Comparison of ENCODE assay signal across 27 cellular contexts in genomic region chr10:43737003-43737402, GRCh38.
"Had no signal": no experiment of that assay in that cellular context is flagged by ENCODE, and none has a peak within 500 bp of the region (broad histone marks: within the 10 kb centered on the region; RNA-seq: fewer than 3 reads in every experiment).

No MANE protein-coding gene starts in this region.

- H3K9ac ChIP-seq: parathyroid adenoma had no signal

- ATAC-seq: left colon; left lung; naive thymus-derived CD8-positive, alpha-beta T cell; psoas muscle; right lobe of liver; stimulated activated naive B cell treated with anti-CD40 and anti-IgM and Interleukin-4, amounts not matched to agents 10 μg/mL and 1 μg/mL and 100 μg/mL, for 72 hours; stimulated activated naive CD8-positive, alpha-beta T cell treated with anti-CD3 and anti-CD28 coated beads, Interleukin-15, Interleukin-2, amounts not matched to agents 100 U/mL and 50 U/mL, for 24 hours; upper lobe of right lung had no signal

- H3K36me3 ChIP-seq: heart left ventricle, left lung, neutrophil, right atrium auricular region, right lobe of liver, stomach, thoracic aorta, tibial artery, upper lobe of right lung had no signal

- H3K9me3 ChIP-seq: left lung, neutrophil, psoas muscle, right atrium auricular region, right lobe of liver, stomach, thoracic aorta, tibial artery, upper lobe of right lung had no signal

- DNase-seq: heart left ventricle; hypothalamus; immature natural killer cell; kidney glomerular epithelial cell; left colon; left lung; naive thymus-derived CD8-positive, alpha-beta T cell; occipital lobe; psoas muscle; right lobe of liver; stimulated activated CD4-positive, alpha-beta T cell treated with anti-CD3 and anti-CD28 coated beads, Interleukin-12 subunit alpha, Interleukin-12 subunit beta, amount 100 ng/mL, for 4 hours; stimulated activated CD4-positive, alpha-beta T cell treated with anti-CD3 and anti-CD28 coated beads, Interleukin-15, amount 100 ng/mL, for 24 hours; stimulated activated CD4-positive, alpha-beta T cell treated with anti-CD3 and anti-CD28 coated beads, Interleukin-2, amount 100 ng/mL, for 24 hours; stimulated activated CD4-positive, alpha-beta T cell treated with anti-CD3 and anti-CD28 coated beads, Interleukin-4, amount 100 ng/mL, for 1 hour; stimulated activated naive B cell treated with anti-CD40 and anti-IgM and Interleukin-4, amounts not matched to agents 10 μg/mL and 1 μg/mL and 100 μg/mL, for 72 hours; stimulated activated naive CD8-positive, alpha-beta T cell treated with anti-CD3 and anti-CD28 coated beads, Interleukin-15, Interleukin-2, amounts not matched to agents 100 U/mL and 50 U/mL, for 24 hours; stomach; tibial artery; trophoblast cell; upper lobe of right lung had no signal

- H3K79me2 ChIP-seq: parathyroid adenoma had no signal

- H3K4me1 ChIP-seq: heart left ventricle, left lung, parathyroid adenoma, psoas muscle, right atrium auricular region, right lobe of liver, stomach, upper lobe of right lung had no signal

- H3K4me2 ChIP-seq: smooth muscle cell had no signal

- H3K27me3 ChIP-seq: heart left ventricle, left lung, neutrophil, right atrium auricular region, right lobe of liver, stomach, tibial artery, upper lobe of right lung had no signal

- H2AFZ ChIP-seq: parathyroid adenoma had no signal

- H3K4me3 ChIP-seq: heart left ventricle, left lung, lung, psoas muscle, right atrium auricular region, right lobe of liver, smooth muscle cell, stomach, thoracic aorta, tibial artery, upper lobe of right lung had no signal

- FAIRE-seq: keratinocyte had no signal

- H3K27ac ChIP-seq: heart left ventricle, left lung, neutrophil, parathyroid adenoma, psoas muscle, right atrium auricular region, right lobe of liver, stomach, thoracic aorta, tibial artery, upper lobe of right lung had no signal
